ENCODE assay signal across 8 cellular contexts in the genomic region with DNA sequence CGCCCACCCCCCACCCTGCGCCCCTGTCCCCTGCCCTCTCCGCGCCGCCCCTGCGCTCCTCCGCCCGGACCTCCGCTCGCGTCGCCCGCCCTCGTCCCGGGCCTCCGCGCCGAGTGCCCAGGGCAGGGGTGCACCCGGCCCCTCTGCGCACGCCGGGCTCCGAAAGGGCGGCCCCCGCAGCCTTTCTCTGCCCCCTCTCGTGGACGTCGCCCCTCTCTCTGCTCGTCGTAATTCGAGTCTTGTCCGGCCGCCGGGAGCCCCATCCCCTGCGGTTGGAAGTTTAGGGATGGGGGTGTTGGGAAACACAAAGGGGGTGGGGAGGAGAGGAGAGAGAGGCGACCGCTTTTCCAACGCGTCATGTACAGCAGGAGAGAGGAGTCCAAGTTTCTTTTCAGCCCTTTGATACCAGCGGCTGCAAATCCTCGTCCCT. TPM values are rescaled to one million over a fixed set of nuclear protein-coding genes. Genes with fewer than 3 reads are reported as not detected.
A peak's percentile ranks its signal among the peaks of the same experiment; 100 is the strongest.
DNase-seq lines count a peak whose midpoint lies in the region; ATAC-seq and TF ChIP-seq lines count a peak whose summit lies in the region.

No MANE protein-coding gene starts in this region.

- H3K9me3 ChIP-seq in lower lobe of right lung (peaks cover 2% of the 10 kb centered on the region), stomach smooth muscle (ENCODE audit: control insufficient read depth in 2 of 2, low read length in 2 of 2) (no peaks in the 10 kb centered on the region)

- H3K27me3 Mint-ChIP-seq in activated naive CD4-positive, alpha-beta T cell treated with anti-CD3 and anti-CD28 coated beads, Interleukin-2, amount 10 ng/mL, durations not matched to agents 7 days and 5 days = peaks cover 3% of the 10 kb centered on the region

- no peaks in the 10 kb centered on the region for H3K36me3 ChIP-seq in lower lobe of right lung
- H3K36me3 ChIP-seq in stomach smooth muscle (ENCODE audit: control insufficient read depth in 2 of 2, insufficient read depth in 2 of 2, low read length in 2 of 2) = no peaks in the 10 kb centered on the region

- ATAC-seq in HG02798 (IDR thresholded peaks at IDR 0.05; ENCODE audit: poor library complexity, unreplicated experiment) (peak; percentile 19), lower lobe of right lung (peak; percentile 60 to 61)

- H3K27me3 ChIP-seq in lower lobe of right lung (ENCODE audit: low read depth) (no peaks in the 10 kb centered on the region), stomach smooth muscle (ENCODE audit: control insufficient read depth in 1 of 2, insufficient read depth in 2 of 2, low read length in 2 of 2) (no peaks in the 10 kb centered on the region)

- H3K9ac ChIP-seq in stomach smooth muscle (ENCODE audit: low read length in 2 of 2) = peak overlapping the region; percentile 82 to 89

- peaks cover 8% of the 10 kb centered on the region for H3K9me3 Mint-ChIP-seq in activated naive CD4-positive, alpha-beta T cell treated with anti-CD3 and anti-CD28 coated beads, Interleukin-2, amount 10 ng/mL, durations not matched to agents 7 days and 5 days

- peaks cover 24% of the 10 kb centered on the region for H3K4me1 ChIP-seq in lower lobe of right lung
- peaks cover 47% of the 10 kb centered on the region for H3K4me1 ChIP-seq in stomach smooth muscle (ENCODE audit: control insufficient read depth, insufficient read depth, low read length)

- H3K27ac ChIP-seq in coronary artery (peak overlapping the region; percentile 95), lower lobe of right lung (peak overlapping the region; percentile 84), stomach smooth muscle (ENCODE audit: low read length) (peak overlapping the region; percentile 80)

- peak overlapping the region; percentile 87 for H3K4me3 ChIP-seq in coronary artery
- H3K4me3 ChIP-seq in lower lobe of right lung = peak overlapping the region; percentile 78
- peak overlapping the region; percentile 88 to 94 for H3K4me3 ChIP-seq in stomach smooth muscle (ENCODE audit: low read length in 2 of 2)

- no peaks in the 10 kb centered on the region for H3K36me3 Mint-ChIP-seq in activated naive CD4-positive, alpha-beta T cell treated with anti-CD3 and anti-CD28 coated beads, Interleukin-2, amount 10 ng/mL, durations not matched to agents 7 days and 5 days

- peak overlapping the region; percentile 85 for H3K27ac Mint-ChIP-seq in activated naive CD4-positive, alpha-beta T cell treated with anti-CD3 and anti-CD28 coated beads, Interleukin-2, amount 10 ng/mL, durations not matched to agents 7 days and 5 days

- DNase-seq in activated naive CD4-positive, alpha-beta T cell treated with anti-CD3 and anti-CD28 coated beads, Interleukin-2, amount 10 ng/mL, durations not matched to agents 7 days and 5 days = peak; percentile 50
- no peak for DNase-seq in activated naive CD4-positive, alpha-beta T cell treated with Interleukin-2 at 50 U/mL for 16 hours
- DNase-seq in RPMI8226 (peak; percentile 55), coronary artery (ENCODE audit: low spot score) (no peak), lower lobe of right lung (peak; percentile 57), cerebellum (ENCODE audit: low spot score) (no peak)

- intact Hi-C loops in lower lobe of right lung (cut with DNase I) = no loop called here

- TF ChIP-seq CTCF in coronary artery (IDR thresholded peaks at IDR 0.05) = no peak
- TF ChIP-seq CTCF in lower lobe of right lung (IDR thresholded peaks at IDR 0.05) = no peak

- CTCF ChIA-PET in activated naive CD4-positive, alpha-beta T cell treated with anti-CD3 and anti-CD28 coated beads, Interleukin-2, amount 10 ng/mL, durations not matched to agents 7 days and 5 days (lab: Charles Lee) = no interaction called here

- peaks cover 40% of the 10 kb centered on the region for H3K4me1 Mint-ChIP-seq in activated naive CD4-positive, alpha-beta T cell treated with anti-CD3 and anti-CD28 coated beads, Interleukin-2, amount 10 ng/mL, durations not matched to agents 7 days and 5 days

- peak overlapping the region; percentile 88 for H3K4me3 Mint-ChIP-seq in activated naive CD4-positive, alpha-beta T cell treated with anti-CD3 and anti-CD28 coated beads, Interleukin-2, amount 10 ng/mL, durations not matched to agents 7 days and 5 days

RNA-seq across cellular contexts. Expression of gene GALNT2, which starts 0.4 kb away (rescaled TPM):
- total RNA-seq in lower lobe of right lung (48.0 TPM), cerebellum (42.6 TPM)

Comparison
In these comparisons a context has a peak if more than half of its experiments do, and no peak if none do; other contexts are left out.
1. DNase-seq: peak in activated naive CD4-positive, alpha-beta T cell treated with anti-CD3 and anti-CD28 coated beads, Interleukin-2, amount 10 ng/mL, durations not matched to agents 7 days and 5 days (single experiment), RPMI8226 (single experiment) and lower lobe of right lung (single experiment); none in activated naive CD4-positive, alpha-beta T cell treated with Interleukin-2 at 50 U/mL for 16 hours (single experiment), coronary artery (single experiment) and cerebellum (single experiment).
2. Peak in every context shown above with its lines, with median percentiles within 50 percentile points of each other: H3K27ac ChIP-seq and H3K4me3 ChIP-seq.